ENCODE assay signal across 12 cellular contexts in genomic region chr1:77671836-77672235, GRCh38. TPM values are rescaled to one million over a fixed set of nuclear protein-coding genes. Genes with fewer than 3 reads are reported as not detected.
DNase-seq lines count a peak whose midpoint lies in the region; ATAC-seq and TF ChIP-seq lines count a peak whose summit lies in the region.
"Had no signal": no experiment of that assay in that cellular context is flagged by ENCODE, and none has a peak within 500 bp of the region (broad histone marks: within the 10 kb centered on the region; RNA-seq: fewer than 3 reads in every experiment).

No MANE protein-coding gene starts in this region.

- peaks cover 0 to 54% (median 33%) of the 10 kb centered on the region in 12 donors for H3K4me1 ChIP-seq in heart left ventricle

- no peaks in the 10 kb centered on the region for H3K9me3 Mint-ChIP-seq in activated naive CD8-positive, alpha-beta T cell treated with anti-CD3 and anti-CD28 coated beads, Interleukin-2, amount 50 U/mL, for 24 hours
- H3K9me3 Mint-ChIP-seq: immature natural killer cell had no signal

- intact Hi-C loops in heart left ventricle (cut with DNase I) = loop anchor here in 1 of 10 donors (10.0 kb wide), 1 partner anchor 77 kb away; no protein-coding TSS in a partner anchor

- no peaks in the 10 kb centered on the region for H3K27me3 ChIP-seq in heart left ventricle

- peak overlapping the region; percentile 13 for H3K4me3 Mint-ChIP-seq in activated naive CD8-positive, alpha-beta T cell treated with anti-CD3 and anti-CD28 coated beads, Interleukin-2, amount 50 U/mL, for 24 hours

- peaks cover 70% of the 10 kb centered on the region for H3K4me1 Mint-ChIP-seq in activated naive CD8-positive, alpha-beta T cell treated with anti-CD3 and anti-CD28 coated beads, Interleukin-2, amount 50 U/mL, for 24 hours

- ATAC-seq in HG02885 (IDR thresholded peaks at IDR 0.05; ENCODE audit: poor library complexity, unreplicated experiment) (peak; percentile 46), HG02571 (IDR thresholded peaks at IDR 0.05; ENCODE audit: unreplicated experiment) (no peak), heart left ventricle (no peak)
- ATAC-seq in activated naive CD8-positive, alpha-beta T cell treated with anti-CD3 and anti-CD28 coated beads, Interleukin-2, amount 50 U/mL, for 24 hours = no peak

- H3K27me3 Mint-ChIP-seq in activated naive CD8-positive, alpha-beta T cell treated with anti-CD3 and anti-CD28 coated beads, Interleukin-2, amount 50 U/mL, for 24 hours = no peaks in the 10 kb centered on the region

- no peaks in the 10 kb centered on the region for H3K9me3 ChIP-seq in heart left ventricle
- H3K9me3 ChIP-seq: HAP-1 had no signal

- peak overlapping the region; percentile 13 for H3K27ac Mint-ChIP-seq in activated naive CD8-positive, alpha-beta T cell treated with anti-CD3 and anti-CD28 coated beads, Interleukin-2, amount 50 U/mL, for 24 hours

- H3K4me3 ChIP-seq in GM12865 (ENCODE audit: low read depth, low read length) (peak overlapping the region; percentile 48), heart left ventricle (no peak overlapping the region)
- H3K4me3 ChIP-seq: HAP-1 had no signal

- 83 to 85% (median 83%) methylated on average over 5 of the region's 5 CpGs for WGBS in heart left ventricle, 4 donors

- DNase-seq in GM12865 (ENCODE audit: low read depth) (no peak), midbrain (lab: John Stamatoyannopoulos, UW) (peak; percentile 54), cerebellar nuclear complex (lab: John Stamatoyannopoulos, UW) (no peak), heart left ventricle (no peak)
- DNase-seq in activated naive CD8-positive, alpha-beta T cell treated with anti-CD3 and anti-CD28 coated beads, Interleukin-2, amount 50 U/mL, for 24 hours = no peak
- DNase-seq in activated CD4-positive, alpha-beta T cell treated with anti-CD3 and anti-CD28 coated beads for 48 hours = no peak
- DNase-seq: cortex of kidney, immature natural killer cell, right cardiac atrium had no signal

- TF ChIP-seq CTCF in GM12865 (IDR thresholded peaks at IDR 0.05; ENCODE audit: insufficient read depth, low read depth, low read length, missing control alignments) (no peak), heart left ventricle (IDR thresholded peaks at IDR 0.05) (no peak)

- peaks cover 0 to under 1% (median 0%) of the 10 kb centered on the region in 9 donors for H3K36me3 ChIP-seq in heart left ventricle
- H3K36me3 ChIP-seq: HAP-1 had no signal

- H3K36me3 Mint-ChIP-seq in activated naive CD8-positive, alpha-beta T cell treated with anti-CD3 and anti-CD28 coated beads, Interleukin-2, amount 50 U/mL, for 24 hours (ENCODE audit: low read depth) = peaks cover 7% of the 10 kb centered on the region
- H3K36me3 Mint-ChIP-seq: immature natural killer cell had no signal

- no peak for TF ChIP-seq POLR2A in heart left ventricle (IDR thresholded peaks at IDR 0.05)

- no peak overlapping the region for H3K27ac ChIP-seq in heart left ventricle

RNA-seq across cellular contexts. Expression of gene ZZZ3, which starts 10.6 kb away (rescaled TPM):
- total RNA-seq in heart left ventricle = 10 to 100 TPM; 26.2 to 45.1 (median 31.1) TPM
- 10 to 100 TPM in 1 of 2 donors, 1 to 10 TPM in 1; 7.0 to 12.7 TPM for polyA plus RNA-seq in heart left ventricle
